15 cellular contexts compared by ENCODE assay signal in genomic region chr10:63392224-63392623, GRCh38.
"Had no signal": no experiment of that assay in that cellular context is flagged by ENCODE, and none has a peak within 500 bp of the region (broad histone marks: within the 10 kb centered on the region; RNA-seq: fewer than 3 reads in every experiment).

No MANE protein-coding gene starts in this region.

- ATAC-seq: stimulated activated naive CD8-positive, alpha-beta T cell treated with anti-CD3 and anti-CD28 coated beads, Interleukin-15, Interleukin-2, amounts not matched to agents 100 U/mL and 50 U/mL, for 24 hours had no signal

- DNase-seq: activated CD4-positive, alpha-beta T cell treated with anti-CD3 and anti-CD28 coated beads for 1 hour; activated naive CD4-positive, alpha-beta T cell treated with Interleukin-2 at 50 U/mL for 16 hours; activated T-cell treated with anti-CD3 and anti-CD28 coated beads, Interleukin-2, amount 50 U/mL, for 1 hour; erythroblast; foreskin melanocyte; hypothalamus; lower lobe of right lung; nucleus accumbens; stimulated activated CD4-positive, alpha-beta T cell treated with anti-CD3 and anti-CD28 coated beads, Interleukin-2, amount 100 ng/mL, for 24 hours; stimulated activated naive CD8-positive, alpha-beta T cell treated with anti-CD3 and anti-CD28 coated beads, Interleukin-15, Interleukin-2, amounts not matched to agents 100 U/mL and 50 U/mL, for 24 hours; substantia nigra; tibial artery had no signal

- H3K4me3 Mint-ChIP-seq: nephron had no signal

- H3K9me3 ChIP-seq: lower lobe of right lung, prostate gland had no signal

- H3K27ac Mint-ChIP-seq: activated T-helper 2 cell treated with anti-CD3 and anti-CD28 coated beads, Interferon-gamma antibody, Interleukin-2, Interleukin-4, amounts not matched to agents 10 μg/mL and 5 μg/mL and 100 μg/mL, durations not matched to agents 14 hours and 24 hours and 36 hours; nephron had no signal
